In the genomic region with DNA sequence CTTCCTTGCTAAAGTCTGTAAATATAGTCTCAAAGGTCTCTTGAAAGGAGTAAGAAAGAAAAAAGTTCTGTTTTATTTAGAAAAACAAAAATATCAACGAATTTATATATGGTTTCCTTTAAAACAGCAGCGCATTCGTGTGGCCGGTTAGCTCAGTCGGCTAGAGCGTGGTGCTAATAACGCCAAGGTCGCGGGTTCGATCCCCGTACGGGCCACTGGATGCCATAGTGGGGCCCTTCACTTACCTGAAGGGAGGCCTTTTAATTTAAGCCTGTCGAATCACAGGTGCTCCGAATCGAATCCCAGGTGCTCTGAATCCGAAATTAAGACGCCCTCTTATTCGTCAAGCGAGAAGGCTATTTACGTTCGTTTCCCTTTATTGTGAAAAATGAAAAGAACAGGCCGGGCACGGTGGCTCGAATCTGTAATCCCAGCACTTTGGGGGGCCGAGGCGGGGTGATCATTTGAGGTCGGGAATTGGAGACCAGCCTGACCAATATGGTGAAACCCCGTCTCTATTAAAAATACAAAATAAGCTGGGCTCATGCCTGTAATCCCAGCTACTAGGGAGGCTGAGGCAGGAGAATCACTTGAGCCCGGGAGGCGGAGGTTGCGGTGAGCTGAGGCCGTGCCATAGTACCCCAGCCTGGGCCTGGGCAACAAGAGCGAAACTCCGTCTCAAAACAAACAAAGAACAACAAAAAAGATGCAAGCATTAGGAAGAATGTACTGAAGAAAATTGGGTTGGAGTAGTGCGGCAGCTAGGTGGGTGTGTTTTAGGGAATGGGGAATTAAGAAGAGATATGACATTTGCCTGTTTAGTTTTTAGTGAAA, we compare ENCODE assay signal across 8 cellular contexts.
DNase-seq lines count a peak whose midpoint lies in the region; ATAC-seq and TF ChIP-seq lines count a peak whose summit lies in the region.

No MANE protein-coding gene starts in this region.

- TF ChIP-seq POLR2A in body of pancreas (IDR thresholded peaks at IDR 0.05) = no peak
- no peak for TF ChIP-seq POLR2A in uterus (IDR thresholded peaks at IDR 0.05)
- TF ChIP-seq POLR2A in lower leg skin (IDR thresholded peaks at IDR 0.05) = no peak
- no peak for TF ChIP-seq POLR2A in esophagus squamous epithelium (IDR thresholded peaks at IDR 0.05)

- H3K4me2 ChIP-seq in mesendoderm (ENCODE audit: low read length) = peak overlapping the region; percentile 75

- no peaks in the 10 kb centered on the region for H3K36me3 ChIP-seq in body of pancreas (replicated peaks in 1 of 2; ENCODE audit: insufficient read depth in 1 of 2, low read depth in 2 of 2)
- no peaks in the 10 kb centered on the region for H3K36me3 ChIP-seq in mesendoderm (ENCODE audit: control insufficient read depth, insufficient read depth, low read length)
- no peaks in the 10 kb centered on the region for H3K36me3 ChIP-seq in uterus
- no peaks in the 10 kb centered on the region for H3K36me3 ChIP-seq in esophagus squamous epithelium

- no peak overlapping the region for H3K23ac ChIP-seq in mesendoderm (ENCODE audit: low read length)

- H3K9me3 ChIP-seq in body of pancreas (no peaks in the 10 kb centered on the region), uterus (no peaks in the 10 kb centered on the region), esophagus squamous epithelium (no peaks in the 10 kb centered on the region)

- no peak overlapping the region for H3K56ac ChIP-seq in mesendoderm (ENCODE audit: low read length)

- intact Hi-C loops in body of pancreas (cut with DNase I) (no loop called here), uterus (cut with DNase I; ENCODE audit: low total_unique reads) (no loop called here), lower leg skin (cut with DNase I; ENCODE audit: low total_unique reads) (no loop called here), esophagus squamous epithelium (cut with DNase I) (no loop called here)

- no peaks in the 10 kb centered on the region for H3K79me1 ChIP-seq in mesendoderm (ENCODE audit: low read length)

- H3K9ac ChIP-seq in mesendoderm (ENCODE audit: low read length) = peak overlapping the region; percentile 51

- no peaks in the 10 kb centered on the region for H3K79me2 ChIP-seq in mesendoderm (ENCODE audit: control insufficient read depth, insufficient read depth, low read length)

- no peak overlapping the region for H2BK15ac ChIP-seq in mesendoderm (replicated peaks; ENCODE audit: low read depth)

- no peak overlapping the region for H2BK5ac ChIP-seq in mesendoderm (ENCODE audit: low read length)

- H3K27ac ChIP-seq in body of pancreas (no peak overlapping the region), mesendoderm (ENCODE audit: low read depth, low read length) (no peak overlapping the region), uterus (peak overlapping the region in 1 of 2 donors; percentile 27), esophagus squamous epithelium (no peak overlapping the region)

- H3K18ac ChIP-seq in mesendoderm (ENCODE audit: low read length) = no peak overlapping the region

- H4K5ac ChIP-seq in mesendoderm (ENCODE audit: low read length) = no peak overlapping the region

- H3K4ac ChIP-seq in mesendoderm (ENCODE audit: low read depth, low read length) = no peak overlapping the region

- H3K4me3 ChIP-seq in body of pancreas (no peak overlapping the region), mesendoderm (ENCODE audit: low read length) (peak overlapping the region; percentile 56), uterus (peak overlapping the region in 1 of 2 donors; percentile 36), lower leg skin (ENCODE audit: low read depth, poor library complexity, severe bottlenecking) (no peak overlapping the region), esophagus squamous epithelium (peak overlapping the region in 2 of 4 donors; percentile 23 to 37)

- DNase-seq in DMS 273 treated with DMSO at 0.1 percent for 48 hours (lab: John Stamatoyannopoulos, UW) (peak; percentile 59), HUDEP-2 (lab: John Stamatoyannopoulos, UW; ENCODE audit: unreplicated experiment in 76 of 76) (peak in 74 of 76 experiments; percentile 49 to 95 (median 80)), RKO (ENCODE audit: low spot score) (peak; percentile 78), body of pancreas (peak; percentile 16 to 53 (median 49)), mesendoderm (peak; percentile 95), uterus (peak; percentile 28 to 46), lower leg skin (ENCODE audit: low spot score in 2 of 2) (no peak), esophagus squamous epithelium (lab: John Stamatoyannopoulos, UW) (no peak)

- ATAC-seq in body of pancreas = peak; percentile 21

- TF ChIP-seq CTCF in body of pancreas (IDR thresholded peaks at IDR 0.05) = no peak
- no peak for TF ChIP-seq CTCF in uterus (IDR thresholded peaks at IDR 0.05)
- TF ChIP-seq CTCF in lower leg skin (IDR thresholded peaks at IDR 0.05) = no peak
- no peak for TF ChIP-seq CTCF in esophagus squamous epithelium (IDR thresholded peaks at IDR 0.05)

- H2BK120ac ChIP-seq in mesendoderm (ENCODE audit: low read depth, low read length) = no peak overlapping the region

- H3K27me3 ChIP-seq in body of pancreas (peaks cover 0 to 15% of the 10 kb centered on the region in 2 donors), mesendoderm (ENCODE audit: insufficient read depth, low read length, poor library complexity) (no peaks in the 10 kb centered on the region), uterus (peaks cover 0 to 65% of the 10 kb centered on the region in 2 donors), esophagus squamous epithelium (peaks cover 0 to 93% (median 32%) of the 10 kb centered on the region in 4 donors)

- WGBS in body of pancreas, 2 donors = 6 to 7% methylated on average over 34 to 35 of the region's 35 CpGs
- WGBS in mesendoderm (ENCODE audit: extremely low coverage, insufficient coverage, low lambda C conversion rate) = 100% methylated on average over 1 of the region's 35 CpGs
- 7 to 11% methylated on average over 35 of the region's 35 CpGs for WGBS in lower leg skin, 2 donors
- 4 to 6% methylated on average over 28 to 34 of the region's 35 CpGs for WGBS in esophagus squamous epithelium, 2 donors

- no peaks in the 10 kb centered on the region for H3K4me1 ChIP-seq in body of pancreas
- H3K4me1 ChIP-seq in mesendoderm (ENCODE audit: control insufficient read depth, low read depth, low read length) = peaks cover 8% of the 10 kb centered on the region
- H3K4me1 ChIP-seq in uterus = no peaks in the 10 kb centered on the region
- H3K4me1 ChIP-seq in esophagus squamous epithelium = peaks cover 0 to 57% (median 3%) of the 10 kb centered on the region in 3 donors

- H4K8ac ChIP-seq in mesendoderm (ENCODE audit: low read depth, low read length) = no peak overlapping the region

- H2AK5ac ChIP-seq in mesendoderm (ENCODE audit: low read length) = no peak overlapping the region

Comparison
In these comparisons a context has a peak if more than half of its experiments do, and no peak if none do; other contexts are left out.
1. DNase-seq: peak in DMS 273 treated with DMSO at 0.1 percent for 48 hours (single experiment), HUDEP-2 (74 of 76), RKO (single experiment), body of pancreas (4 of 4), mesendoderm (single experiment) and uterus (2 of 2); none in lower leg skin (0 of 2) and esophagus squamous epithelium (single experiment).